9 cellular contexts compared by ENCODE assay signal in the genomic region with DNA sequence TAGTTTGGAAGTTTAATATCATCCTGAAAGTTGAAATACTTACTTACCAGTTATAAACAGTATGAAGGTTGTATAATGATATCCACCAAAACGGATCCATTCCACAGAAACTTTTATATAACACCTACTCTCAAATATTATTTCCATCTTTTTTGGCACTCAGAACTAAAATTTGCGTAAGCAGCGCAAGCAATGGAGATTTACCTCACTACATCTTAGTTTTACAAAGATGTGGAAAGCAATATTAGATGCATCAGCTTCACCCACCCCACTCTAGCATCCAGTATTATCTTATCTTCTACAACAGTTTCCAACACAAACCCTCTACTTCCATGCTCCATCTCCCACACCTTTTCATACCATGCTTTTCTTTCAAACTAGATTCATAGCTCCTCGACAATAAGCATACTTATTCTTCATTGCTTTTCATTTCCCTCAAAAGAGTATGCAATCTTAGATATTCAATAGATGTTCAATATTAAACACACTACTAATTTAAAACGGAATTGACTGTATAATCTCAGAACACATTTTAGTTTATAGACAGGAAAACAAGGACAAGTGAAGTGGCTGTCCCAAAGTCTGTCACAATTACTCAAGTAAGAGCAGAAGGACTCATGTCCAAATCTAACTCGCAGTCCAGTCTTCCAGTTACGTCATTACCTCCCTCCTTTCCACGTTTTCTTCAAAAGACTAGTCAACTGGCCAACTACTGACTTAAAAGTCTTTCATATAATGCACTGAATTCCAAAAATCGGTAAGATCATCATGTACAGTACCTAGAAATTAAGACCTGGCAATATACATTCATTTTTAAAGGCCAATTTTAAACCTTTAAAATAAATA. TPM values are rescaled to one million over a fixed set of nuclear protein-coding genes. Genes with fewer than 3 reads are reported as not detected.
DNase-seq lines count a peak whose midpoint lies in the region; ATAC-seq and TF ChIP-seq lines count a peak whose summit lies in the region.
"Had no signal": no experiment of that assay in that cellular context is flagged by ENCODE, and none has a peak within 500 bp of the region (broad histone marks: within the 10 kb centered on the region; RNA-seq: fewer than 3 reads in every experiment).

No MANE protein-coding gene starts in this region.

- H3K27ac ChIP-seq in CD8-positive, alpha-beta memory T cell (ENCODE audit: low read depth, low read length) = no peak overlapping the region
- peak overlapping the region; percentile 100 for H3K27ac ChIP-seq in neural cell (ENCODE audit: low read length)

- no peak for TF ChIP-seq RAD21 in neural cell (conservative IDR thresholded peaks at IDR 0.05)

- H3K9ac ChIP-seq in neural cell (ENCODE audit: low read length) = peak overlapping the region; percentile 100

- no peak for ATAC-seq in GM18907 (IDR thresholded peaks at IDR 0.05; ENCODE audit: unreplicated experiment)
- ATAC-seq in HG03565 (IDR thresholded peaks at IDR 0.05; ENCODE audit: unreplicated experiment) = no peak

- peak overlapping the region; percentile 91 for H3K4me2 ChIP-seq in neural cell (ENCODE audit: low read length)

- no peak for TF ChIP-seq CTCF in neural cell (IDR thresholded peaks at IDR 0.05; ENCODE audit: poor library complexity, severe bottlenecking)

- POLR2A ChIA-PET in CD8-positive, alpha-beta memory T cell (lab: Charles Lee) = no interaction called here

- H3K36me3 Mint-ChIP-seq in CD8-positive, alpha-beta memory T cell = peaks cover 0 to 56% (median 8%) of the 10 kb centered on the region in 3 donors

- no peak for TF ChIP-seq EP300 in neural cell (conservative IDR thresholded peaks at IDR 0.05; ENCODE audit: poor library complexity, severe bottlenecking)

- peaks cover 7% of the 10 kb centered on the region for H3K36me3 ChIP-seq in CD8-positive, alpha-beta memory T cell (ENCODE audit: insufficient read depth, low read length)
- peaks cover 59% of the 10 kb centered on the region for H3K36me3 ChIP-seq in MG63
- H3K36me3 ChIP-seq in neural cell (ENCODE audit: insufficient read depth, low read length) = no peaks in the 10 kb centered on the region

- CTCF ChIA-PET in CD8-positive, alpha-beta memory T cell (lab: Charles Lee) = interaction anchor here (1.1 to 4.0 kb wide), 3 partner anchors 14 to 148 kb away, joined by 3 to 31 read pairs (median 5); a partner anchor contains a TSS

- no peaks in the 10 kb centered on the region for H3K9me3 ChIP-seq in CD8-positive, alpha-beta memory T cell (ENCODE audit: low read length)
- H3K9me3 ChIP-seq in MG63 (no peaks in the 10 kb centered on the region), neural cell (ENCODE audit: low read length) (no peaks in the 10 kb centered on the region)

- peak overlapping the region; percentile 41 to 100 (median 98) for H3K27ac Mint-ChIP-seq in CD8-positive, alpha-beta memory T cell

- H3K9me3 Mint-ChIP-seq in CD8-positive, alpha-beta memory T cell = no peaks in the 10 kb centered on the region

- H3K4me3 Mint-ChIP-seq in CD8-positive, alpha-beta memory T cell = peak overlapping the region; percentile 94 to 100 (median 96)

- DNase-seq in CD8-positive, alpha-beta memory T cell = no peak
- no peak for DNase-seq in MG63
- peak; percentile 36 for DNase-seq in dermis blood vessel endothelial cell
- DNase-seq in SK-N-DZ (ENCODE audit: low spot score) = no peak
- no peak for DNase-seq in activated CD4-positive, alpha-beta T cell treated with anti-CD3 and anti-CD28 coated beads, Interleukin-2, amount 50 U/mL, for 1 hour

- H3K4me3 ChIP-seq in CD8-positive, alpha-beta memory T cell (ENCODE audit: low read length) = peak overlapping the region; percentile 85
- peak overlapping the region; percentile 96 for H3K4me3 ChIP-seq in MG63
- peak overlapping the region; percentile 96 for H3K4me3 ChIP-seq in neural cell (ENCODE audit: low read length)
- H3K4me3 ChIP-seq: lung had no signal

- H3K27me3 ChIP-seq in CD8-positive, alpha-beta memory T cell (ENCODE audit: insufficient read depth, low read length, poor library complexity, severe bottlenecking) = no peaks in the 10 kb centered on the region
- H3K27me3 ChIP-seq in MG63 (no peaks in the 10 kb centered on the region), neural cell (ENCODE audit: insufficient read depth, low read depth, low read length) (no peaks in the 10 kb centered on the region)

- H3K9me2 ChIP-seq in neural cell (ENCODE audit: insufficient read depth, low read length) = no peaks in the 10 kb centered on the region

- H2AFZ ChIP-seq in neural cell (ENCODE audit: low read depth, low read length) = no peak overlapping the region

- peaks cover 5% of the 10 kb centered on the region for H4K20me1 ChIP-seq in neural cell (ENCODE audit: insufficient read depth)

- H3K4me1 ChIP-seq in CD8-positive, alpha-beta memory T cell (ENCODE audit: insufficient read depth, low read length) = peaks cover 62% of the 10 kb centered on the region

- peaks cover 64 to 81% (median 78%) of the 10 kb centered on the region in 3 donors for H3K4me1 Mint-ChIP-seq in CD8-positive, alpha-beta memory T cell

- peaks cover 0 to 3% of the 10 kb centered on the region in 2 donors for H3K27me3 Mint-ChIP-seq in CD8-positive, alpha-beta memory T cell

- H3F3A ChIP-seq in neural cell (ENCODE audit: insufficient read depth, low read length, poor library complexity, severe bottlenecking) = peaks cover 3% of the 10 kb centered on the region

- peaks cover 85% of the 10 kb centered on the region for H3K79me2 ChIP-seq in neural cell (replicated peaks; ENCODE audit: insufficient read depth, low read length)

TF ChIP-seq in neural cell, 6 proteins besides CTCF, POLR2A, EP300 and RAD21:
- TF ChIP-seq SMC3 (conservative IDR thresholded peaks at IDR 0.05; ENCODE audit: poor library complexity) (no peak), TAF1 (IDR thresholded peaks at IDR 0.05; ENCODE audit: low read depth) (no peak), POLR2AphosphoS5 (IDR thresholded peaks at IDR 0.05) (no peak), MXI1 (conservative IDR thresholded peaks at IDR 0.05; ENCODE audit: poor library complexity, severe bottlenecking) (no peak), EZH2 (IDR thresholded peaks at IDR 0.05; ENCODE audit: borderline replicate concordance, insufficient read depth, low read length, poor library complexity, severe bottlenecking) (no peak)
- TF ChIP-seq, protein P1, sequence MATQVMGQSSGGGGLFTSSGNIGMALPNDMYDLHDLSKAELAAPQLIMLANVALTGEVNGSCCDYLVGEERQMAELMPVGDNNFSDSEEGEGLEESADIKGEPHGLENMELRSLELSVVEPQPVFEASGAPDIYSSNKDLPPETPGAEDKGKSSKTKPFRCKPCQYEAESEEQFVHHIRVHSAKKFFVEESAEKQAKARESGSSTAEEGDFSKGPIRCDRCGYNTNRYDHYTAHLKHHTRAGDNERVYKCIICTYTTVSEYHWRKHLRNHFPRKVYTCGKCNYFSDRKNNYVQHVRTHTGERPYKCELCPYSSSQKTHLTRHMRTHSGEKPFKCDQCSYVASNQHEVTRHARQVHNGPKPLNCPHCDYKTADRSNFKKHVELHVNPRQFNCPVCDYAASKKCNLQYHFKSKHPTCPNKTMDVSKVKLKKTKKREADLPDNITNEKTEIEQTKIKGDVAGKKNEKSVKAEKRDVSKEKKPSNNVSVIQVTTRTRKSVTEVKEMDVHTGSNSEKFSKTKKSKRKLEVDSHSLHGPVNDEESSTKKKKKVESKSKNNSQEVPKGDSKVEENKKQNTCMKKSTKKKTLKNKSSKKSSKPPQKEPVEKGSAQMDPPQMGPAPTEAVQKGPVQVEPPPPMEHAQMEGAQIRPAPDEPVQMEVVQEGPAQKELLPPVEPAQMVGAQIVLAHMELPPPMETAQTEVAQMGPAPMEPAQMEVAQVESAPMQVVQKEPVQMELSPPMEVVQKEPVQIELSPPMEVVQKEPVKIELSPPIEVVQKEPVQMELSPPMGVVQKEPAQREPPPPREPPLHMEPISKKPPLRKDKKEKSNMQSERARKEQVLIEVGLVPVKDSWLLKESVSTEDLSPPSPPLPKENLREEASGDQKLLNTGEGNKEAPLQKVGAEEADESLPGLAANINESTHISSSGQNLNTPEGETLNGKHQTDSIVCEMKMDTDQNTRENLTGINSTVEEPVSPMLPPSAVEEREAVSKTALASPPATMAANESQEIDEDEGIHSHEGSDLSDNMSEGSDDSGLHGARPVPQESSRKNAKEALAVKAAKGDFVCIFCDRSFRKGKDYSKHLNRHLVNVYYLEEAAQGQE (IDR thresholded peaks at IDR 0.05; ENCODE audit: borderline replicate concordance) = no peak

RNA-seq across cellular contexts. Expression of a gene that starts 2.2 kb away (rescaled TPM):
- total RNA-seq in CD8-positive, alpha-beta memory T cell = 100 to 1,000 TPM; 189 to 210 TPM
- 232 TPM for polyA plus RNA-seq in CD8-positive, alpha-beta memory T cell
- 435 and 554 TPM in 2 replicates for total RNA-seq in MG63 (2014; rRNA removed; shearing (Covaris generic); ENCODE audit: low replicate concordance)
- 106 and 132 TPM in 2 replicates for total RNA-seq in dermis blood vessel endothelial cell
- 232 and 251 TPM in 2 replicates for polyA plus RNA-seq in neural cell
- polyA minus RNA-seq in neural cell = 201 and 258 TPM in 2 replicates
- polyA plus RNA-seq in SK-N-DZ (2014; cell fraction: cytosol; rRNA removed) = 150 and 162 TPM in 2 replicates
- 79.7 and 108 TPM in 2 replicates for polyA plus RNA-seq in SK-N-DZ (2014; cell fraction: nucleus; rRNA removed)

RNA-seq across cellular contexts. Expression of a gene that starts 46.9 kb away (rescaled TPM):
- 100 to 1,000 TPM; 264 to 280 TPM for total RNA-seq in CD8-positive, alpha-beta memory T cell
- 1,187 TPM for polyA plus RNA-seq in CD8-positive, alpha-beta memory T cell
- 939 and 1,191 TPM in 2 replicates for total RNA-seq in MG63 (2014; rRNA removed; shearing (Covaris generic); ENCODE audit: low replicate concordance)
- 172 and 393 TPM in 2 replicates for total RNA-seq in dermis blood vessel endothelial cell
- 1,249 and 1,492 TPM in 2 replicates for polyA plus RNA-seq in neural cell
- 219 and 318 TPM in 2 replicates for polyA minus RNA-seq in neural cell
- 635 and 699 TPM in 2 replicates for polyA plus RNA-seq in SK-N-DZ (2014; cell fraction: cytosol; rRNA removed)
- 270 and 380 TPM in 2 replicates for polyA plus RNA-seq in SK-N-DZ (2014; cell fraction: nucleus; rRNA removed)
